Comparison of ENCODE assay signal across 21 cellular contexts in the genomic region with DNA sequence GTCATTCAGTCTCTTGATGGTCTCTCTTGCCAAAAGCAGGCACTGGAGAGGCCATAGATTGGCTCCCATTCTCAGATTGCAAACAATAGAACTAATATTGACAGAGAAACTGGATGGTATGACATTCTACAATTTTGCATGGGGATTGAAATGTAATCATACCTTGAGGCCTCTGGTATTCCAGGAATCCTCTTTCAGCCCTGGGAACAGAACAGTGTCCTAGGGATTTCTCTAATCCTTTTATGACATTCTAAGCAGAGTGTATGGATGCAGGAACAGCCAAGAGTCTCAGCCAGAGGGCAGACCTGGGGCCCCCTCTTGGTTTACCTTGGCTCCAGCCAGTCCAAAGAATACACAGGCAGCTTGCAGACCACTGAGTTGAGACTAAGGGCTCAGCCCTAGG.
DNase-seq lines count a peak whose midpoint lies in the region; ATAC-seq and TF ChIP-seq lines count a peak whose summit lies in the region.
"Had no signal": no experiment of that assay in that cellular context is flagged by ENCODE, and none has a peak within 500 bp of the region (broad histone marks: within the 10 kb centered on the region; RNA-seq: fewer than 3 reads in every experiment).

No MANE protein-coding gene starts in this region.

- no peak overlapping the region for H3K18ac ChIP-seq in mesendoderm (ENCODE audit: low read length)

- H3K27me3 ChIP-seq in BJ (ENCODE audit: control insufficient read depth, insufficient read depth, low read length) (no peaks in the 10 kb centered on the region), mesendoderm (ENCODE audit: insufficient read depth, low read length, poor library complexity) (no peaks in the 10 kb centered on the region)
- H3K27me3 ChIP-seq: cardiac muscle cell, suprapubic skin had no signal

- no peak overlapping the region for H3K4me3 Mint-ChIP-seq in activated T-helper 1 cell treated with anti-CD3 and anti-CD28 coated beads, Interleukin-12 subunit alpha, Interleukin-12 subunit beta, Interleukin-2, Interleukin-4 antibody, amounts not matched to agents 30 ng/mL and 10 ng/mL and 1 ng/mL, durations not matched to agents 14 hours and 24 hours and 36 hours
- H3K4me3 Mint-ChIP-seq: activated naive CD4-positive, alpha-beta T cell treated with anti-CD3 and anti-CD28 coated beads, Interleukin-2, amount 50 U/mL, for 24 hours; natural killer cell had no signal

- H2BK120ac ChIP-seq in mesendoderm (ENCODE audit: low read depth, low read length), result no peak overlapping the region

- H4K5ac ChIP-seq in mesendoderm (ENCODE audit: low read length), result no peak overlapping the region

- in situ Hi-C loops in astrocyte of the spinal cord (cut with HindIII; ENCODE audit: low sequenced_read_pairs), result no loop called here

- no peak overlapping the region for H3K23ac ChIP-seq in mesendoderm (ENCODE audit: low read length)

- H3K36me3 Mint-ChIP-seq in activated T-helper 1 cell treated with anti-CD3 and anti-CD28 coated beads, Interleukin-12 subunit alpha, Interleukin-12 subunit beta, Interleukin-2, Interleukin-4 antibody, amounts not matched to agents 30 ng/mL and 10 ng/mL and 1 ng/mL, durations not matched to agents 14 hours and 24 hours and 36 hours (ENCODE audit: low read depth), result no peaks in the 10 kb centered on the region
- H3K36me3 Mint-ChIP-seq: activated naive CD4-positive, alpha-beta T cell treated with anti-CD3 and anti-CD28 coated beads, Interleukin-2, amount 50 U/mL, for 24 hours; natural killer cell had no signal

- no peak overlapping the region for H3K9ac ChIP-seq in mesendoderm (ENCODE audit: low read length)
- H3K9ac ChIP-seq: KMS-11 had no signal

- H2BK5ac ChIP-seq in mesendoderm (ENCODE audit: low read length), result no peak overlapping the region

- H3K27me3 Mint-ChIP-seq in activated T-helper 1 cell treated with anti-CD3 and anti-CD28 coated beads, Interleukin-12 subunit alpha, Interleukin-12 subunit beta, Interleukin-2, Interleukin-4 antibody, amounts not matched to agents 30 ng/mL and 10 ng/mL and 1 ng/mL, durations not matched to agents 14 hours and 24 hours and 36 hours (ENCODE audit: insufficient read depth), result peaks cover 2% of the 10 kb centered on the region

- H2AK5ac ChIP-seq in mesendoderm (ENCODE audit: low read length), result no peak overlapping the region

- no peaks in the 10 kb centered on the region for H3K4me1 Mint-ChIP-seq in activated T-helper 1 cell treated with anti-CD3 and anti-CD28 coated beads, Interleukin-12 subunit alpha, Interleukin-12 subunit beta, Interleukin-2, Interleukin-4 antibody, amounts not matched to agents 30 ng/mL and 10 ng/mL and 1 ng/mL, durations not matched to agents 14 hours and 24 hours and 36 hours (ENCODE audit: low read depth)
- H3K4me1 Mint-ChIP-seq: activated naive CD4-positive, alpha-beta T cell treated with anti-CD3 and anti-CD28 coated beads, Interleukin-2, amount 50 U/mL, for 24 hours; natural killer cell had no signal

- no peak overlapping the region for H3K27ac Mint-ChIP-seq in activated T-helper 1 cell treated with anti-CD3 and anti-CD28 coated beads, Interleukin-12 subunit alpha, Interleukin-12 subunit beta, Interleukin-2, Interleukin-4 antibody, amounts not matched to agents 30 ng/mL and 10 ng/mL and 1 ng/mL, durations not matched to agents 14 hours and 24 hours and 36 hours
- H3K27ac Mint-ChIP-seq: activated naive CD4-positive, alpha-beta T cell treated with anti-CD3 and anti-CD28 coated beads, Interleukin-2, amount 50 U/mL, for 24 hours; natural killer cell had no signal

- no peak overlapping the region for H3K56ac ChIP-seq in mesendoderm (ENCODE audit: low read length)

- intact Hi-C loops in activated T-helper 1 cell treated with anti-CD3 and anti-CD28 coated beads, Interleukin-12 subunit alpha, Interleukin-12 subunit beta, Interleukin-2, Interleukin-4 antibody, amounts not matched to agents 30 ng/mL and 10 ng/mL and 1 ng/mL, durations not matched to agents 14 hours and 24 hours and 36 hours (cut with micrococcal nuclease), result no loop called here

- POLR2A ChIA-PET in BJ (lab: Charles Lee), result no interaction called here

- H3K79me1 ChIP-seq in mesendoderm (ENCODE audit: low read length), result no peaks in the 10 kb centered on the region

- CTCF ChIA-PET in BJ (lab: Yijun Ruan, JAX), result interaction anchor here (0.7 to 3.7 kb wide), 2 partner anchors 8 to 257 kb away, joined by 3 to 15 read pairs; no protein-coding TSS in a partner anchor

- no peak for DNase-seq in BJ (ENCODE audit: low read depth)
- DNase-seq in NCI-H2029 (lab: John Stamatoyannopoulos, UW), result peak; percentile 60
- DNase-seq in astrocyte of the spinal cord (ENCODE audit: low read depth, low spot score), result no peak
- DNase-seq in mesendoderm, result peak; percentile 83
- no peak for DNase-seq in T-helper 1 cell
- no peak for DNase-seq in activated T-helper 1 cell treated with anti-CD3 and anti-CD28 coated beads, Interleukin-12 subunit alpha, Interleukin-12 subunit beta, Interleukin-2, Interleukin-4 antibody, amounts not matched to agents 30 ng/mL and 10 ng/mL and 1 ng/mL, durations not matched to agents 14 hours and 24 hours and 36 hours (ENCODE audit: low spot score)
- DNase-seq: activated CD4-positive, alpha-beta T cell treated with anti-CD3 and anti-CD28 coated beads, Interleukin-2, amount 50 U/mL, for 1 hour; activated T-cell treated with anti-CD3 and anti-CD28 coated beads for 4 hours; effector memory CD4-positive, alpha-beta T cell; left ventricle myocardium inferior; natural killer cell; NCI-H1436 treated with DMSO at 0.1 percent for 48 hours; RPMI8226; stimulated activated CD4-positive, alpha-beta T cell treated with anti-CD3 and anti-CD28 coated beads, Interleukin-2, amount 100 ng/mL, for 24 hours had no signal

- no peak overlapping the region for H4K8ac ChIP-seq in mesendoderm (ENCODE audit: low read depth, low read length)

- no peak overlapping the region for H3K4ac ChIP-seq in mesendoderm (ENCODE audit: low read depth, low read length)

- H3K4me3 ChIP-seq in BJ (ENCODE audit: low read depth, low read length) (no peak overlapping the region), astrocyte of the spinal cord (ENCODE audit: low read depth, low read length) (no peak overlapping the region), mesendoderm (ENCODE audit: low read length) (no peak overlapping the region)
- H3K4me3 ChIP-seq: cardiac muscle cell, left ventricle myocardium inferior, suprapubic skin had no signal

- H3K9me3 Mint-ChIP-seq in activated T-helper 1 cell treated with anti-CD3 and anti-CD28 coated beads, Interleukin-12 subunit alpha, Interleukin-12 subunit beta, Interleukin-2, Interleukin-4 antibody, amounts not matched to agents 30 ng/mL and 10 ng/mL and 1 ng/mL, durations not matched to agents 14 hours and 24 hours and 36 hours, result no peaks in the 10 kb centered on the region
- H3K9me3 Mint-ChIP-seq: natural killer cell had no signal

- H3K27ac ChIP-seq in mesendoderm (ENCODE audit: low read depth, low read length), result no peak overlapping the region
- H3K27ac ChIP-seq: cardiac muscle cell, KMS-11, left ventricle myocardium inferior, suprapubic skin had no signal

- no peak overlapping the region for H2BK15ac ChIP-seq in mesendoderm (replicated peaks; ENCODE audit: low read depth)

- no peaks in the 10 kb centered on the region for H3K79me2 ChIP-seq in mesendoderm (ENCODE audit: control insufficient read depth, insufficient read depth, low read length)

- no peaks in the 10 kb centered on the region for H3K4me1 ChIP-seq in mesendoderm (ENCODE audit: control insufficient read depth, low read depth, low read length)
- H3K4me1 ChIP-seq: left ventricle myocardium inferior, suprapubic skin had no signal

- no peak overlapping the region for H3K4me2 ChIP-seq in mesendoderm (ENCODE audit: low read length)
- H3K4me2 ChIP-seq: KMS-11 had no signal

- TF ChIP-seq CTCF in BJ (IDR thresholded peaks at IDR 0.05; ENCODE audit: insufficient read depth, low read depth, low read length) (0 out of 2 replicates have a peak, but pooled peaks have one; percentile 18), astrocyte of the spinal cord (IDR thresholded peaks at IDR 0.05; ENCODE audit: low read depth, low read length) (peak; percentile 16)

- H3K36me3 ChIP-seq in BJ (ENCODE audit: control insufficient read depth, insufficient read depth, low read length) (no peaks in the 10 kb centered on the region), mesendoderm (ENCODE audit: control insufficient read depth, insufficient read depth, low read length) (no peaks in the 10 kb centered on the region)
- H3K36me3 ChIP-seq: cardiac muscle cell, left ventricle myocardium inferior, suprapubic skin had no signal

- ATAC-seq in HG02588 (IDR thresholded peaks at IDR 0.05; ENCODE audit: unreplicated experiment) (no peak), GM18868 (IDR thresholded peaks at IDR 0.05; ENCODE audit: unreplicated experiment) (no peak)
- ATAC-seq: natural killer cell, sciatic nerve had no signal

Comparison
In these comparisons a context has a peak if more than half of its experiments do, and no peak if none do; other contexts are left out.
1. DNase-seq: peak in NCI-H2029 (single experiment) and mesendoderm (single experiment); none in BJ (single experiment), astrocyte of the spinal cord (single experiment), T-helper 1 cell (0 of 5) and activated T-helper 1 cell treated with anti-CD3 and anti-CD28 coated beads, Interleukin-12 subunit alpha, Interleukin-12 subunit beta, Interleukin-2, Interleukin-4 antibody, amounts not matched to agents 30 ng/mL and 10 ng/mL and 1 ng/mL, durations not matched to agents 14 hours and 24 hours and 36 hours (single experiment).